In genomic region chr6:43724914-43725642, GRCh38 we compare ENCODE assay signal across 8 cellular contexts. TPM values are rescaled to one million over a fixed set of nuclear protein-coding genes. Genes with fewer than 3 reads are reported as not detected.
A peak's percentile ranks its signal among the peaks of the same experiment; 100 is the strongest.
DNase-seq lines count a peak whose midpoint lies in the region; ATAC-seq and TF ChIP-seq lines count a peak whose summit lies in the region.

No MANE protein-coding gene starts in this region.

- H3K36me3 ChIP-seq in neuronal stem cell (replicated peaks in 1 of 2; ENCODE audit: control insufficient read depth in 2 of 2, insufficient read depth in 2 of 2, low read length in 2 of 2), result no peaks in the 10 kb centered on the region
- H3K36me3 ChIP-seq in upper lobe of right lung, result no peaks in the 10 kb centered on the region

- H4K91ac ChIP-seq in neuronal stem cell (ENCODE audit: low read depth, low read length, poor library complexity), result peak overlapping the region; percentile 9

- H4K8ac ChIP-seq in neuronal stem cell (ENCODE audit: low read depth, low read length), result no peak overlapping the region

- peak overlapping the region; percentile 16 for H2BK5ac ChIP-seq in neuronal stem cell (ENCODE audit: low read length)

- ATAC-seq in HG02763 (IDR thresholded peaks at IDR 0.05; ENCODE audit: unreplicated experiment), result peak; percentile 68
- ATAC-seq in upper lobe of right lung, result peak; percentile 94

- peak overlapping the region; percentile 95 for H2BK15ac ChIP-seq in neuronal stem cell (ENCODE audit: low read length)

- H3K4me3 ChIP-seq in neuronal stem cell (ENCODE audit: low read length in 2 of 2) (no peak overlapping the region), upper lobe of right lung (no peak overlapping the region)

- WGBS in neuronal stem cell (ENCODE audit: extremely low coverage in 2 of 2, insufficient read length in 2 of 2, insufficient replicate concordance in 1 of 2), 2 donors, result no CpG with 5 or more reads among the region's 17 CpGs

- H2AFZ ChIP-seq in neuronal stem cell (ENCODE audit: low read length), result no peak overlapping the region

- H3K9me3 ChIP-seq in neuronal stem cell (replicated peaks in 1 of 2; ENCODE audit: control insufficient read depth in 2 of 2, insufficient read depth in 1 of 2, low read depth in 1 of 2, low read length in 2 of 2) (no peaks in the 10 kb centered on the region), upper lobe of right lung (no peaks in the 10 kb centered on the region)

- no peaks in the 10 kb centered on the region for H3K79me1 ChIP-seq in neuronal stem cell (ENCODE audit: low read depth, low read length)

- in situ Hi-C loops in G401 (cut with HindIII; ENCODE audit: low sequenced_read_pairs), result no loop called here

- TF ChIP-seq CTCF in upper lobe of right lung (IDR thresholded peaks at IDR 0.05), result no peak

- no peak overlapping the region for H3K4ac ChIP-seq in neuronal stem cell (ENCODE audit: low read length)

- intact Hi-C loops in upper lobe of right lung (cut with DNase I), result no loop called here

- no peak overlapping the region for H3K14ac ChIP-seq in neuronal stem cell (ENCODE audit: low read length)

- peak; percentile 20 for TF ChIP-seq POLR2A in GM10847 (IDR thresholded peaks at IDR 0.05; ENCODE audit: extremely low read depth, insufficient read length)

- H3K23ac ChIP-seq in neuronal stem cell (ENCODE audit: low read depth, low read length, poor library complexity), result no peak overlapping the region

- peak overlapping the region; percentile 47 for H2BK120ac ChIP-seq in neuronal stem cell (ENCODE audit: low read depth, low read length)

- DNase-seq in NCI-H2171 treated with DMSO at 0.1 percent for 48 hours (lab: John Stamatoyannopoulos, UW) (peak; percentile 91), neuronal stem cell (ENCODE audit: low spot score) (no peak), upper lobe of right lung (peak; percentile 96), G401 (ENCODE audit: low spot score) (no peak)
- DNase-seq in activated CD4-positive, alpha-beta T cell treated with anti-CD3 and anti-CD28 coated beads, Interleukin-2, amount 50 U/mL, for 24 hours (ENCODE audit: low read depth in 1 of 2, low spot score in 1 of 2), result peak; percentile 52 to 55
- DNase-seq in effector CD4-positive, alpha-beta T cell, result peak; percentile 15

- H2BK12ac ChIP-seq in neuronal stem cell (ENCODE audit: low read length), result peak overlapping the region; percentile 27

- H3K27me3 ChIP-seq in neuronal stem cell (ENCODE audit: control insufficient read depth in 3 of 3, insufficient read depth in 3 of 3, low read depth in 1 of 3, low read length in 3 of 3), result peaks cover 0 to 17% (median 0%) of the 10 kb centered on the region in 3 experiments
- no peaks in the 10 kb centered on the region for H3K27me3 ChIP-seq in upper lobe of right lung

- H3K18ac ChIP-seq in neuronal stem cell (ENCODE audit: low read length), result peak overlapping the region; percentile 84

- no peak overlapping the region for H3K4me2 ChIP-seq in neuronal stem cell (ENCODE audit: insufficient read depth, low read length, poor library complexity, severe bottlenecking)

- H3K27ac ChIP-seq in neuronal stem cell (replicated peaks; ENCODE audit: low read length) (no peak overlapping the region), upper lobe of right lung (peak overlapping the region; percentile 71)

- H3K9ac ChIP-seq in neuronal stem cell (ENCODE audit: low read depth, low read length, poor library complexity), result no peak overlapping the region

- no peaks in the 10 kb centered on the region for H3K4me1 ChIP-seq in neuronal stem cell (ENCODE audit: control insufficient read depth in 2 of 2, insufficient read depth in 1 of 2, low read depth in 1 of 2, low read length in 2 of 2)
- peaks cover 19% of the 10 kb centered on the region for H3K4me1 ChIP-seq in upper lobe of right lung

- H2AK5ac ChIP-seq in neuronal stem cell (ENCODE audit: low read depth, low read length), result peak overlapping the region; percentile 30

RNA-seq across cellular contexts. Expression of gene MRPS18A, which starts 37.5 kb away (rescaled TPM):
- 52.5 TPM for polyA plus RNA-seq in neuronal stem cell (2013, experiment 1 of 2)
- polyA plus RNA-seq in neuronal stem cell (2013, experiment 2 of 2), result 51.4 TPM
- total RNA-seq in upper lobe of right lung, result 28.1 TPM
- 70.5 and 89.4 TPM in 2 replicates for total RNA-seq in G401 (2014; rRNA removed; shearing (Covaris generic))

RNA-seq across cellular contexts. Expression of gene VEGFA, which starts 44.9 kb away (rescaled TPM):
- polyA plus RNA-seq in neuronal stem cell (2013, experiment 1 of 2), result 29.0 TPM
- 29.1 TPM for polyA plus RNA-seq in neuronal stem cell (2013, experiment 2 of 2)
- total RNA-seq in upper lobe of right lung, result 231 TPM
- total RNA-seq in G401 (2014; rRNA removed; shearing (Covaris generic)), result 20.4 and 32.7 TPM in 2 replicates

Comparison
In these comparisons a context has a peak if more than half of its experiments do, and no peak if none do; other contexts are left out.
1. DNase-seq: peak in NCI-H2171 treated with DMSO at 0.1 percent for 48 hours (single experiment), activated CD4-positive, alpha-beta T cell treated with anti-CD3 and anti-CD28 coated beads, Interleukin-2, amount 50 U/mL, for 24 hours (2 of 2), effector CD4-positive, alpha-beta T cell (single experiment) and upper lobe of right lung (single experiment); none in neuronal stem cell (single experiment) and G401 (single experiment).